ENCODE assay signal across 9 cellular contexts in the genomic region with DNA sequence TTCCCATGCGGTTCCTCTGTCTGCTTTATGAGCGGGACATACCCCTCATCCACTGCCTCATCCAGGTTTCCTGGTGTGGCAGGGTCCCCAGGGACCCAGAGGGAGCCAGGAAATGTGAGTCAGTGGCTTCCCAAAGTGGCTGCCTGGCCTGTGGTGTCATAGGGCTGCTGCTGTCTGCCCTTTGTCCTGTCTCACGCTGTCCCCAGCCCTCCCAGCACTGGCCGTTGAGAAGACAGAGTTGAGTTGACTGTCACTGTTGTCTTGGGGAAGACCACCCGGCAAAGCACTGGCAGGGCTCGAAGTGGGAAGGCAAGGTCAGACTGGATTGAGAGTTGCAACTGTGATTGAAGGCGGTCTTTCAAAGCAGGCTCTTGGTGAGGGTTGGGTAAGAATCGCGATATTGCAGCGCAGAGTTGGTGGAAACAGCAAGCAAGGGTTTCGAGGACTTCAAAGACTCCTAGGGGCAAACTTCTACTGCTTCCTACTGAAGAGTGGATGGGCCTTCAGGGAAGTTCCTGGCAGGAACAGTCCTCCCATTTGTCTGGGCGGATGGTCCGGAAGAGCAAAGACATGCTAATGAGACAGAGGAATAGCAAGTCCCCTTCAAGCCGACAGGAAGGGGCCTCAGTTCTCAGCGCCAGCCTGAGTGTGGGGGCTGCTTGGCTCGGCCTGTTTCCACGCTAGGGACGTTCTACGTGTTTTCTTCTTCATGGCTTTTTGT. TPM values are rescaled to one million over a fixed set of nuclear protein-coding genes. Genes with fewer than 3 reads are reported as not detected.
DNase-seq lines count a peak whose midpoint lies in the region; ATAC-seq and TF ChIP-seq lines count a peak whose summit lies in the region.
"Had no signal": no experiment of that assay in that cellular context is flagged by ENCODE, and none has a peak within 500 bp of the region (broad histone marks: within the 10 kb centered on the region; RNA-seq: fewer than 3 reads in every experiment).

No MANE protein-coding gene starts in this region.

- no peak for ATAC-seq in activated T-cell treated with anti-CD3 and anti-CD28 coated beads, Interleukin-2, amount 50 U/mL, for 72 hours (replicated peaks in 1 of 2)

- CTCF ChIA-PET in MCF 10A (lab: Yijun Ruan, JAX): interaction anchor here (0.8 kb wide), 1 partner anchor 17 kb away, joined by 3 read pairs; no protein-coding TSS in a partner anchor
- CTCF ChIA-PET in mammary epithelial cell (lab: Charles Lee; ENCODE audit: low non-redundant PET): no interaction called here
- CTCF ChIA-PET in GM10248 (lab: Yijun Ruan, JAX): no interaction called here
- CTCF ChIA-PET in Caco-2 (lab: Charles Lee): no interaction called here

- no peak overlapping the region for H2AFZ ChIP-seq in mammary epithelial cell (ENCODE audit: low read depth, low read length)

- H3K27ac Mint-ChIP-seq in MCF 10A (ENCODE audit: low read depth, unreplicated experiment) (peak overlapping the region; percentile 79), endothelial cell (ENCODE audit: unreplicated experiment) (peak overlapping the region; percentile 97), Caco-2 (ENCODE audit: unreplicated experiment) (no peak overlapping the region)
- no peak overlapping the region for H3K27ac Mint-ChIP-seq in activated T-cell treated with anti-CD3 and anti-CD28 coated beads, Interleukin-2, amount 50 U/mL, for 72 hours
- H3K27ac Mint-ChIP-seq: activated naive CD4-positive, alpha-beta T cell treated with anti-CD3 and anti-CD28 coated beads, Interleukin-2, amount 50 U/mL, for 24 hours had no signal

- H3K9me3 ChIP-seq in mammary epithelial cell (replicated peaks; ENCODE audit: insufficient read depth, low read length) (no peaks in the 10 kb centered on the region), mesodermal cell (ENCODE audit: control insufficient read depth, low read length) (peaks cover 4% of the 10 kb centered on the region), Caco-2 (no peaks in the 10 kb centered on the region)

- H3K36me3 ChIP-seq in mammary epithelial cell (ENCODE audit: insufficient read depth, low read length): no peaks in the 10 kb centered on the region
- peaks cover 34% of the 10 kb centered on the region for H3K36me3 ChIP-seq in mesodermal cell (ENCODE audit: control insufficient read depth, insufficient read depth, low read length)
- no peaks in the 10 kb centered on the region for H3K36me3 ChIP-seq in Caco-2 (ENCODE audit: control insufficient read depth, insufficient read depth, low read length)

- no peak overlapping the region for H3K27ac ChIP-seq in mammary epithelial cell (ENCODE audit: insufficient read depth, low read depth, low read length)
- peak overlapping the region; percentile 98 for H3K27ac ChIP-seq in mesodermal cell (ENCODE audit: low read depth, low read length, severe bottlenecking)

- WGBS in mammary epithelial cell (ENCODE audit: low coverage, missing lambda C conversion rate): 82% methylated on average over 14 of the region's 19 CpGs
- 16 to 25% methylated on average over 10 to 14 of the region's 19 CpGs for WGBS in mesodermal cell (ENCODE audit: insufficient coverage in 2 of 2), 2 experiments

- POLR2A ChIA-PET in MCF 10A (lab: Yijun Ruan, JAX) (interaction anchor here (0.7 to 1.0 kb wide), 2 partner anchors 35 to 194 kb away, joined by 3 to 5 read pairs; no protein-coding TSS in a partner anchor), GM10248 (lab: Yijun Ruan, JAX) (no interaction called here), Caco-2 (lab: Charles Lee) (no interaction called here)

- in situ Hi-C loops in mammary epithelial cell (cut with MboI; ENCODE audit: low sequenced_read_pairs in 2 of 2): no loop called here

- H3K27me3 Mint-ChIP-seq in MCF 10A (ENCODE audit: insufficient read depth, unreplicated experiment) (no peaks in the 10 kb centered on the region), endothelial cell (ENCODE audit: unreplicated experiment) (peaks cover 6% of the 10 kb centered on the region), Caco-2 (ENCODE audit: insufficient read depth, unreplicated experiment) (no peaks in the 10 kb centered on the region)
- peaks cover 35% of the 10 kb centered on the region for H3K27me3 Mint-ChIP-seq in activated T-cell treated with anti-CD3 and anti-CD28 coated beads, Interleukin-2, amount 50 U/mL, for 72 hours (ENCODE audit: low read depth)

- H3K4me3 ChIP-seq in mammary epithelial cell (replicated peaks in 1 of 3; ENCODE audit: insufficient read depth in 1 of 3, low read depth in 2 of 3, low read length in 3 of 3) (no peak overlapping the region), mesodermal cell (ENCODE audit: extremely low read depth, insufficient read depth, low read length, poor library complexity, severe bottlenecking) (no peak overlapping the region), Caco-2 (ENCODE audit: low read depth, low read length) (no peak overlapping the region)

- no peak overlapping the region for H3K4me3 Mint-ChIP-seq in MCF 10A (ENCODE audit: unreplicated experiment)
- H3K4me3 Mint-ChIP-seq in endothelial cell (ENCODE audit: unreplicated experiment): peak overlapping the region; percentile 74
- H3K4me3 Mint-ChIP-seq in activated T-cell treated with anti-CD3 and anti-CD28 coated beads, Interleukin-2, amount 50 U/mL, for 72 hours: no peak overlapping the region
- H3K4me3 Mint-ChIP-seq in Caco-2 (ENCODE audit: unreplicated experiment): no peak overlapping the region
- H3K4me3 Mint-ChIP-seq: activated naive CD4-positive, alpha-beta T cell treated with anti-CD3 and anti-CD28 coated beads, Interleukin-2, amount 50 U/mL, for 24 hours had no signal

- no TSS peak for BruUV-seq in MCF 10A (replicated peaks; lab: Mats Ljungman, UMichigan)
- no TSS peak for BruUV-seq in mammary epithelial cell (replicated peaks; lab: Mats Ljungman, UMichigan)
- no TSS peak for BruUV-seq in Caco-2 (replicated peaks; lab: Mats Ljungman, UMichigan)

- DNase-seq in MCF 10A (ENCODE audit: unreplicated experiment): peak; percentile 54
- no peak for DNase-seq in mammary epithelial cell
- peak; percentile 43 for DNase-seq in endothelial cell (ENCODE audit: low spot score)
- no peak for DNase-seq in GM10248 (ENCODE audit: extremely low spot score)
- no peak for DNase-seq in GM20000 (ENCODE audit: low spot score)
- DNase-seq in activated T-cell treated with anti-CD3 and anti-CD28 coated beads, Interleukin-2, amount 50 U/mL, for 72 hours: no peak
- no peak for DNase-seq in Caco-2

- dilution Hi-C loops in mammary epithelial cell (cut with HindIII; ENCODE audit: low sequenced_read_pairs): no loop called here

- no peaks in the 10 kb centered on the region for H4K20me1 ChIP-seq in mammary epithelial cell (ENCODE audit: insufficient read depth, low read length)

- H3K79me2 ChIP-seq in mammary epithelial cell (ENCODE audit: insufficient read depth, low read length): peaks cover 13% of the 10 kb centered on the region

- H3K36me3 Mint-ChIP-seq in MCF 10A (ENCODE audit: insufficient read depth, unreplicated experiment) (no peaks in the 10 kb centered on the region), endothelial cell (ENCODE audit: low read depth, unreplicated experiment) (no peaks in the 10 kb centered on the region), Caco-2 (ENCODE audit: insufficient read depth, unreplicated experiment) (no peaks in the 10 kb centered on the region)
- H3K36me3 Mint-ChIP-seq in activated T-cell treated with anti-CD3 and anti-CD28 coated beads, Interleukin-2, amount 50 U/mL, for 72 hours (ENCODE audit: insufficient read depth in 2 of 2): peaks cover 0 to 2% of the 10 kb centered on the region in 2 donors
- H3K36me3 Mint-ChIP-seq: activated naive CD4-positive, alpha-beta T cell treated with anti-CD3 and anti-CD28 coated beads, Interleukin-2, amount 50 U/mL, for 24 hours had no signal

- intact Hi-C loops in MCF 10A (cut with micrococcal nuclease): no loop called here
- intact Hi-C loops in mammary epithelial cell (cut with micrococcal nuclease): loop anchor here (5.0 kb wide), 2 partner anchors 85 to 170 kb away; partner anchors contain the start of gene VAPA
- intact Hi-C loops in Caco-2 (cut with micrococcal nuclease; ENCODE audit: unreplicated experiment): no loop called here

- H3K9me3 Mint-ChIP-seq in MCF 10A (ENCODE audit: unreplicated experiment): peaks cover 8% of the 10 kb centered on the region
- H3K9me3 Mint-ChIP-seq in endothelial cell (ENCODE audit: unreplicated experiment): no peaks in the 10 kb centered on the region
- H3K9me3 Mint-ChIP-seq in activated T-cell treated with anti-CD3 and anti-CD28 coated beads, Interleukin-2, amount 50 U/mL, for 72 hours: no peaks in the 10 kb centered on the region
- H3K9me3 Mint-ChIP-seq in Caco-2 (ENCODE audit: unreplicated experiment): no peaks in the 10 kb centered on the region

- no peaks in the 10 kb centered on the region for H3K27me3 ChIP-seq in mammary epithelial cell (ENCODE audit: insufficient read depth, low read length)
- H3K27me3 ChIP-seq in Caco-2 (replicated peaks; ENCODE audit: control insufficient read depth, insufficient read depth, low read length): no peaks in the 10 kb centered on the region

- H3K4me1 ChIP-seq in mammary epithelial cell (ENCODE audit: insufficient read depth, low read length) (peaks cover 42% of the 10 kb centered on the region), mesodermal cell (ENCODE audit: control insufficient read depth, insufficient read depth, low read length, poor library complexity, severe bottlenecking) (peaks cover 51% of the 10 kb centered on the region), Caco-2 (peaks cover 26% of the 10 kb centered on the region)

- H3K9ac ChIP-seq in mammary epithelial cell (ENCODE audit: insufficient read depth, low read length): no peak overlapping the region

- no peak for TF ChIP-seq CTCF in MCF 10A (IDR thresholded peaks at IDR 0.05; ENCODE audit: unreplicated experiment)
- no peak for TF ChIP-seq CTCF in mammary epithelial cell (conservative IDR thresholded peaks at IDR 0.05 in 1 of 2, IDR thresholded peaks at IDR 0.05 in 1 of 2; ENCODE audit: extremely low read depth in 1 of 2, insufficient read depth in 1 of 2, low read depth in 1 of 2, low read length in 2 of 2)
- TF ChIP-seq CTCF in endothelial cell (IDR thresholded peaks at IDR 0.05; ENCODE audit: unreplicated experiment): no peak
- no peak for TF ChIP-seq CTCF in GM10248 (IDR thresholded peaks at IDR 0.05; ENCODE audit: control extremely low read depth, extremely low read depth, low read depth, missing control alignments)
- TF ChIP-seq CTCF in GM20000 (IDR thresholded peaks at IDR 0.05; ENCODE audit: extremely low read depth, missing control alignments): no peak
- no peak for TF ChIP-seq CTCF in Caco-2 (IDR thresholded peaks at IDR 0.05; ENCODE audit: insufficient read depth in 1 of 2, low read depth in 1 of 2, low read length in 1 of 2, severe bottlenecking in 1 of 2, unreplicated experiment in 1 of 2)

- H3K4me1 Mint-ChIP-seq in MCF 10A (ENCODE audit: insufficient read depth, unreplicated experiment) (peaks cover 29% of the 10 kb centered on the region), endothelial cell (ENCODE audit: unreplicated experiment) (peaks cover 51% of the 10 kb centered on the region), Caco-2 (ENCODE audit: low read depth, unreplicated experiment) (peaks cover 14% of the 10 kb centered on the region)
- H3K4me1 Mint-ChIP-seq in activated T-cell treated with anti-CD3 and anti-CD28 coated beads, Interleukin-2, amount 50 U/mL, for 72 hours (ENCODE audit: low read depth): no peaks in the 10 kb centered on the region
- H3K4me1 Mint-ChIP-seq: activated naive CD4-positive, alpha-beta T cell treated with anti-CD3 and anti-CD28 coated beads, Interleukin-2, amount 50 U/mL, for 24 hours had no signal

- H3K4me2 ChIP-seq in mammary epithelial cell (ENCODE audit: insufficient read depth, low read depth, low read length): no peak overlapping the region

RNA-seq across cellular contexts. Expression of gene RAB31, which starts 33.9 kb away (rescaled TPM):
- total RNA-seq in MCF 10A (2022) (4.8 and 6.1 TPM in 2 replicates), mammary epithelial cell (10 to 100 TPM; 12.3 to 34.6 TPM), endothelial cell (ENCODE audit: unreplicated experiment) (88.8 TPM), Caco-2 (2022) (9.5 and 14.5 TPM in 2 replicates)
- polyA plus RNA-seq in mammary epithelial cell: 22.6 TPM
- 78.6 TPM for polyA minus RNA-seq in mammary epithelial cell
- polyA plus RNA-seq in mesodermal cell (2013, experiment 1 of 2): 114 TPM
- polyA plus RNA-seq in mesodermal cell (2013, experiment 2 of 2): 117 TPM
- under 1 TPM; 0.42 to 0.82 TPM for total RNA-seq in activated T-cell treated with anti-CD3 and anti-CD28 coated beads, Interleukin-2, amount 50 U/mL, for 72 hours

Comparison
In these comparisons a context has a peak if more than half of its experiments do, and no peak if none do; other contexts are left out.
1. DNase-seq: peak in MCF 10A (single experiment) and endothelial cell (single experiment); none in mammary epithelial cell (single experiment), GM10248 (single experiment), GM20000 (single experiment), activated T-cell treated with anti-CD3 and anti-CD28 coated beads, Interleukin-2, amount 50 U/mL, for 72 hours (0 of 2) and Caco-2 (0 of 2).
2. H3K27ac Mint-ChIP-seq: peak in MCF 10A (single experiment) and endothelial cell (single experiment); none in activated T-cell treated with anti-CD3 and anti-CD28 coated beads, Interleukin-2, amount 50 U/mL, for 72 hours (single experiment) and Caco-2 (single experiment).